ENCODE assay signal across 1 cellular context in the genomic region with DNA sequence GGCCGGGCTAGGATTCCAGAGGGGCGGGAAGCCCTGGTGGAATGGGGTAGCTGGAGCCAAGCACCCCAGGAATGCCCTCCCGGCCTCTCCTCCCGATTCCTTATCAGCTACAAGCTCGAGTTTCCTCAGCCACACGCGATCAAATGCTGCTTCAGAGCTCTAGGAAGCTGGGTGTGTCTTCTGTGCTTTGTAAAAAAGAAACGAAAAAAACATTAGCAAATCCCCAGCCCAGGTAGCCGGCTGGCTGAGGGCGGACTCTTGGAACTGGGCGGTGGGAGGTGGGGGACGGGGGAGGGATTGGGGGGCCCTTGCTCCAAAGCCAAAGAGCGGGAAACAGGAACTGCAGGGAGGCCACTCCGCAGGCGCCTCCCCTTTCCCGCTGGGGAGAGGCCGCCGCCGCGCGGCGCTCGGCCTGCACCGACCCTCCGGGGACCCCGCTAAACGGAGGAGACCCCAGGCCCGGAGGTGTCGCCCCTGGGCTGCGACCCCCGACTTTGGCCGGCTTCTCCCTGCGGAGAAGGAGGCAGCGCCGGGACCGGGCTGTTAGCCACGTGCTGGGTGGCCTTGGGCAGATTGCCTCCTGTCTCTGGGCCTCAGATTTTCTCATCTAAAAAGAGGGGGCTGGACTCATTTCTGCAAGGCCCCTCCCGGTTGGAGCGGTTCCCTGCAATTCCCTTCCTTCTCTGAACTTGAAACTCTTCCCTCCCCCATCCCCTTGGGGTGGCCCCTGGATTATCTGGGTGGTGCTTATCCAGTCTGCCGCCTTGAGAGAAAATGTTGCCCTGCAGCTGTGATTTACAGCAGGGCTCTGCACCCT.
TF ChIP-seq lines count a peak whose summit lies in the region.

No MANE protein-coding gene starts in this region.

TF ChIP-seq in K562, 482 proteins besides CTCF, POLR2A, EP300 and RAD21 (continued from another document and continues in another):
- TF ChIP-seq, protein P1, sequence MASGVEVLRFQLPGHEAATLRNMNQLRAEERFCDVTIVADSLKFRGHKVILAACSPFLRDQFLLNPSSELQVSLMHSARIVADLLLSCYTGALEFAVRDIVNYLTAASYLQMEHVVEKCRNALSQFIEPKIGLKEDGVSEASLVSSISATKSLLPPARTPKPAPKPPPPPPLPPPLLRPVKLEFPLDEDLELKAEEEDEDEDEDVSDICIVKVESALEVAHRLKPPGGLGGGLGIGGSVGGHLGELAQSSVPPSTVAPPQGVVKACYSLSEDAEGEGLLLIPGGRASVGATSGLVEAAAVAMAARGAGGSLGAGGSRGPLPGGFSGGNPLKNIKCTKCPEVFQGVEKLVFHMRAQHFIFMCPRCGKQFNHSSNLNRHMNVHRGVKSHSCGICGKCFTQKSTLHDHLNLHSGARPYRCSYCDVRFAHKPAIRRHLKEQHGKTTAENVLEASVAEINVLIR (CRISPR knock-in tag; IDR thresholded peaks at IDR 0.05) = no peak
- TF ChIP-seq CHD4 (IDR thresholded peaks at IDR 0.05; ENCODE audit: insufficient read depth, insufficient replicate concordance, low read depth, low read length, poor library complexity, severe bottlenecking) (peak; percentile 87), SREBF1 (IDR thresholded peaks at IDR 0.05; ENCODE audit: borderline replicate concordance, low read depth, low read length) (no peak), ZNF444 (CRISPR knock-in tag; IDR thresholded peaks at IDR 0.05) (no peak), ZNF232 (CRISPR knock-in tag; IDR thresholded peaks at IDR 0.05) (no peak), DNMT1 (IDR thresholded peaks at IDR 0.05) (no peak), ETV6 (IDR thresholded peaks at IDR 0.05; ENCODE audit: borderline replicate concordance in 1 of 2, low read depth in 2 of 2, low read length in 1 of 2) (no peak), ETV6 (CRISPR knock-in tag; IDR thresholded peaks at IDR 0.05; ENCODE audit: borderline replicate concordance) (no peak), MYNN (IDR thresholded peaks at IDR 0.05) (no peak), MYNN (CRISPR knock-in tag; IDR thresholded peaks at IDR 0.05) (no peak), ZNF507 (tag; conservative IDR thresholded peaks at IDR 0.05) (no peak), SP2 (IDR thresholded peaks at IDR 0.05; ENCODE audit: extremely low read depth, low read depth, low read length, poor library complexity, severe bottlenecking) (no peak), RB1 (IDR thresholded peaks at IDR 0.05; ENCODE audit: low read depth) (peak; percentile 55; the same call in 1 of the 2 replicates), RBM14 (IDR thresholded peaks at IDR 0.05; ENCODE audit: borderline replicate concordance, insufficient read depth, low read depth, low read length) (no peak), EZH2 (IDR thresholded peaks at IDR 0.05; ENCODE audit: borderline replicate concordance, low read depth, low read length) (no peak), FOXJ3 (CRISPR knock-in tag; IDR thresholded peaks at IDR 0.05) (no peak), ZNF79 (CRISPR knock-in tag; IDR thresholded peaks at IDR 0.05; ENCODE audit: low read depth) (no peak), YBX1 (IDR thresholded peaks at IDR 0.05) (no peak), NONO (IDR thresholded peaks at IDR 0.05; ENCODE audit: low read depth in 2 of 2, low read length in 1 of 2) (no peak), CEBPG (CRISPR knock-in tag; IDR thresholded peaks at IDR 0.05) (no peak), CEBPG (tag; conservative IDR thresholded peaks at IDR 0.05 in 1 of 2, IDR thresholded peaks at IDR 0.05 in 1 of 2) (no peak), ZNF586 (CRISPR knock-in tag; conservative IDR thresholded peaks at IDR 0.05) (no peak), MIER1 (IDR thresholded peaks at IDR 0.05; ENCODE audit: low read depth) (no peak), CBX2 (IDR thresholded peaks at IDR 0.05; ENCODE audit: insufficient read depth, low read length, poor library complexity, severe bottlenecking) (no peak), MCM5 (IDR thresholded peaks at IDR 0.05; ENCODE audit: low read depth) (no peak), MAFG (tag; conservative IDR thresholded peaks at IDR 0.05) (no peak), PTBP1 (IDR thresholded peaks at IDR 0.05; ENCODE audit: low read depth, low read length) (no peak), GABPA (tag; conservative IDR thresholded peaks at IDR 0.05; ENCODE audit: low read depth) (no peak), IFI16 (CRISPR knock-in tag; IDR thresholded peaks at IDR 0.05) (no peak), HCFC1 (IDR thresholded peaks at IDR 0.05; ENCODE audit: low read depth, low read length) (no peak), POLR2AphosphoS2 (IDR thresholded peaks at IDR 0.05; ENCODE audit: low read length) (no peak)
- TF ChIP-seq, protein P2, sequence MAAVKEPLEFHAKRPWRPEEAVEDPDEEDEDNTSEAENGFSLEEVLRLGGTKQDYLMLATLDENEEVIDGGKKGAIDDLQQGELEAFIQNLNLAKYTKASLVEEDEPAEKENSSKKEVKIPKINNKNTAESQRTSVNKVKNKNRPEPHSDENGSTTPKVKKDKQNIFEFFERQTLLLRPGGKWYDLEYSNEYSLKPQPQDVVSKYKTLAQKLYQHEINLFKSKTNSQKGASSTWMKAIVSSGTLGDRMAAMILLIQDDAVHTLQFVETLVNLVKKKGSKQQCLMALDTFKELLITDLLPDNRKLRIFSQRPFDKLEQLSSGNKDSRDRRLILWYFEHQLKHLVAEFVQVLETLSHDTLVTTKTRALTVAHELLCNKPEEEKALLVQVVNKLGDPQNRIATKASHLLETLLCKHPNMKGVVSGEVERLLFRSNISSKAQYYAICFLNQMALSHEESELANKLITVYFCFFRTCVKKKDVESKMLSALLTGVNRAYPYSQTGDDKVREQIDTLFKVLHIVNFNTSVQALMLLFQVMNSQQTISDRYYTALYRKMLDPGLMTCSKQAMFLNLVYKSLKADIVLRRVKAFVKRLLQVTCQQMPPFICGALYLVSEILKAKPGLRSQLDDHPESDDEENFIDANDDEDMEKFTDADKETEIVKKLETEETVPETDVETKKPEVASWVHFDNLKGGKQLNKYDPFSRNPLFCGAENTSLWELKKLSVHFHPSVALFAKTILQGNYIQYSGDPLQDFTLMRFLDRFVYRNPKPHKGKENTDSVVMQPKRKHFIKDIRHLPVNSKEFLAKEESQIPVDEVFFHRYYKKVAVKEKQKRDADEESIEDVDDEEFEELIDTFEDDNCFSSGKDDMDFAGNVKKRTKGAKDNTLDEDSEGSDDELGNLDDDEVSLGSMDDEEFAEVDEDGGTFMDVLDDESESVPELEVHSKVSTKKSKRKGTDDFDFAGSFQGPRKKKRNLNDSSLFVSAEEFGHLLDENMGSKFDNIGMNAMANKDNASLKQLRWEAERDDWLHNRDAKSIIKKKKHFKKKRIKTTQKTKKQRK (IDR thresholded peaks at IDR 0.05; ENCODE audit: borderline replicate concordance, low read depth, low read length) = no peak
- TF ChIP-seq, protein P3, sequence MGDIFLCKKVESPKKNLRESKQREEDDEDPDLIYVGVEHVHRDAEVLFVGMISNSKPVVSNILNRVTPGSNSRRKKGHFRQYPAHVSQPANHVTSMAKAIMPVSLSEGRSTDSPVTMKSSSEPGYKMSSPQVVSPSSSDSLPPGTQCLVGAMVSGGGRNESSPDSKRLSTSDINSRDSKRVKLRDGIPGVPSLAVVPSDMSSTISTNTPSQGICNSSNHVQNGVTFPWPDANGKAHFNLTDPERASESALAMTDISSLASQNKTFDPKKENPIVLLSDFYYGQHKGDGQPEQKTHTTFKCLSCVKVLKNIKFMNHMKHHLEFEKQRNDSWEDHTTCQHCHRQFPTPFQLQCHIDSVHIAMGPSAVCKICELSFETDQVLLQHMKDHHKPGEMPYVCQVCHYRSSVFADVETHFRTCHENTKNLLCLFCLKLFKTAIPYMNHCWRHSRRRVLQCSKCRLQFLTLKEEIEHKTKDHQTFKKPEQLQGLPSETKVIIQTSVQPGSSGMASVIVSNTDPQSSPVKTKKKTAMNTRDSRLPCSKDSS (IDR thresholded peaks at IDR 0.05; ENCODE audit: low read depth, partially characterized antibody) = no peak
- TF ChIP-seq, protein P4, sequence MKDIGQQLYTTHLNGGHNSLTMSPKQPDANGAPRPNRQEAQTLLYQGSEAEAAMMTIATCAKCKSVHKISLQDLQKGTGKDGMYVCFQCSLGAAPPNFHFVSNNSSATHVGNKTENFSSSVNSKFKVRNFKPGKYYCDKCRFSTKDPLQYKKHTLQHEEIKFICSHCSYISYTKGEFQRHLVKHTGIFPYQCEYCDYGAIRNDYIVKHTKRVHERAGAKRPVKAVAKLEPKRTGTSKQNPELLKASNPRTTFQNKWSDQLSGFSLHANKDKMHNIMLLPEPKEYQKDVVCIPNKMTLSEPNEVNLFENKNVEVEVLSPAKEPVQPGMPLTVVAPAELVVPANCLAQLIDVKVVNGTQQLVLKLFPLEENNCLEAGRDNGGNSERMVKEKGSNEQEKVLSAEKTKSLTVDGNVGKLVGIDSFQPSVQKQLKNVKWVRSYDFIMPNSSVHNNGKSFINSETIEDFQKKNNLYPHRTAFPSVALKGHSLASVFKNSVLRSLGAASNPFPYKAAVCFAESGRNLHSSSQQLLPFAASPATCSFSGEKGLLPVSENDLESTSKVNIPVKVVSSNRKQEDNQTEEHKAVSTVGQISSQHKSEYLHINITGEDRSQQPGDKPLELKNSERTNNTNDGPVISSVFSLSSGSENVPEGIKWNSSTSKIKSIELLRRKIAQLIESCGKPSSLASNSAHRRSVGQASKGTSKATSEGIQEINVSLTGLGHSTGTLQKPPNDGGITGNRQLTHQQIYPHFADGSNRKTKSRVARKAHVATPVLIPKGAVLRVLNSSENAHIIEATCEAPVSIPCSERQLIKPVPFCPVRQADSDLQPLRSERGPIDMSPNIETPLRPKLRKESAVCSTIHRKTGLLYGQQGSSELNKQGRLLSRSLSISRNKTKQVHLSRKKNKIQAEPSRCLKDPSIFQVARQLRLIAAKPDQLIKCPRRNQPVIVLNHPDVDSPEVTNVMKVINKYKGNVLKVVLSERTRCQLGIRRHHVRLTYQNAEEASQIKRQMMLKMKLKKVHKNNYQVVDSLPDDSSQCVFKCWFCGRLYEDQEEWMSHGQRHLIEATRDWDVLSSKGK (CRISPR knock-in tag; IDR thresholded peaks at IDR 0.05) = no peak
- TF ChIP-seq, protein P5, sequence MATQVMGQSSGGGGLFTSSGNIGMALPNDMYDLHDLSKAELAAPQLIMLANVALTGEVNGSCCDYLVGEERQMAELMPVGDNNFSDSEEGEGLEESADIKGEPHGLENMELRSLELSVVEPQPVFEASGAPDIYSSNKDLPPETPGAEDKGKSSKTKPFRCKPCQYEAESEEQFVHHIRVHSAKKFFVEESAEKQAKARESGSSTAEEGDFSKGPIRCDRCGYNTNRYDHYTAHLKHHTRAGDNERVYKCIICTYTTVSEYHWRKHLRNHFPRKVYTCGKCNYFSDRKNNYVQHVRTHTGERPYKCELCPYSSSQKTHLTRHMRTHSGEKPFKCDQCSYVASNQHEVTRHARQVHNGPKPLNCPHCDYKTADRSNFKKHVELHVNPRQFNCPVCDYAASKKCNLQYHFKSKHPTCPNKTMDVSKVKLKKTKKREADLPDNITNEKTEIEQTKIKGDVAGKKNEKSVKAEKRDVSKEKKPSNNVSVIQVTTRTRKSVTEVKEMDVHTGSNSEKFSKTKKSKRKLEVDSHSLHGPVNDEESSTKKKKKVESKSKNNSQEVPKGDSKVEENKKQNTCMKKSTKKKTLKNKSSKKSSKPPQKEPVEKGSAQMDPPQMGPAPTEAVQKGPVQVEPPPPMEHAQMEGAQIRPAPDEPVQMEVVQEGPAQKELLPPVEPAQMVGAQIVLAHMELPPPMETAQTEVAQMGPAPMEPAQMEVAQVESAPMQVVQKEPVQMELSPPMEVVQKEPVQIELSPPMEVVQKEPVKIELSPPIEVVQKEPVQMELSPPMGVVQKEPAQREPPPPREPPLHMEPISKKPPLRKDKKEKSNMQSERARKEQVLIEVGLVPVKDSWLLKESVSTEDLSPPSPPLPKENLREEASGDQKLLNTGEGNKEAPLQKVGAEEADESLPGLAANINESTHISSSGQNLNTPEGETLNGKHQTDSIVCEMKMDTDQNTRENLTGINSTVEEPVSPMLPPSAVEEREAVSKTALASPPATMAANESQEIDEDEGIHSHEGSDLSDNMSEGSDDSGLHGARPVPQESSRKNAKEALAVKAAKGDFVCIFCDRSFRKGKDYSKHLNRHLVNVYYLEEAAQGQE (CRISPR knock-in tag; IDR thresholded peaks at IDR 0.05; ENCODE audit: low read depth) = no peak
- TF ChIP-seq, protein P6, sequence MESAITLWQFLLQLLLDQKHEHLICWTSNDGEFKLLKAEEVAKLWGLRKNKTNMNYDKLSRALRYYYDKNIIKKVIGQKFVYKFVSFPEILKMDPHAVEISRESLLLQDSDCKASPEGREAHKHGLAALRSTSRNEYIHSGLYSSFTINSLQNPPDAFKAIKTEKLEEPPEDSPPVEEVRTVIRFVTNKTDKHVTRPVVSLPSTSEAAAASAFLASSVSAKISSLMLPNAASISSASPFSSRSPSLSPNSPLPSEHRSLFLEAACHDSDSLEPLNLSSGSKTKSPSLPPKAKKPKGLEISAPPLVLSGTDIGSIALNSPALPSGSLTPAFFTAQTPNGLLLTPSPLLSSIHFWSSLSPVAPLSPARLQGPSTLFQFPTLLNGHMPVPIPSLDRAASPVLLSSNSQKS (CRISPR knock-in tag; IDR thresholded peaks at IDR 0.05) = no peak
- TF ChIP-seq, protein P7, sequence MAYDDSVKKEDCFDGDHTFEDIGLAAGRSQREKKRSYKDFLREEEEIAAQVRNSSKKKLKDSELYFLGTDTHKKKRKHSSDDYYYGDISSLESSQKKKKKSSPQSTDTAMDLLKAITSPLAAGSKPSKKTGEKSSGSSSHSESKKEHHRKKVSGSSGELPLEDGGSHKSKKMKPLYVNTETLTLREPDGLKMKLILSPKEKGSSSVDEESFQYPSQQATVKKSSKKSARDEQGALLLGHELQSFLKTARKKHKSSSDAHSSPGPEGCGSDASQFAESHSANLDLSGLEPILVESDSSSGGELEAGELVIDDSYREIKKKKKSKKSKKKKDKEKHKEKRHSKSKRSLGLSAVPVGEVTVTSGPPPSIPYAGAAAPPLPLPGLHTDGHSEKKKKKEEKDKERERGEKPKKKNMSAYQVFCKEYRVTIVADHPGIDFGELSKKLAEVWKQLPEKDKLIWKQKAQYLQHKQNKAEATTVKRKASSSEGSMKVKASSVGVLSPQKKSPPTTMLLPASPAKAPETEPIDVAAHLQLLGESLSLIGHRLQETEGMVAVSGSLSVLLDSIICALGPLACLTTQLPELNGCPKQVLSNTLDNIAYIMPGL (CRISPR knock-in tag; IDR thresholded peaks at IDR 0.05) = no peak
- TF ChIP-seq, protein P8, sequence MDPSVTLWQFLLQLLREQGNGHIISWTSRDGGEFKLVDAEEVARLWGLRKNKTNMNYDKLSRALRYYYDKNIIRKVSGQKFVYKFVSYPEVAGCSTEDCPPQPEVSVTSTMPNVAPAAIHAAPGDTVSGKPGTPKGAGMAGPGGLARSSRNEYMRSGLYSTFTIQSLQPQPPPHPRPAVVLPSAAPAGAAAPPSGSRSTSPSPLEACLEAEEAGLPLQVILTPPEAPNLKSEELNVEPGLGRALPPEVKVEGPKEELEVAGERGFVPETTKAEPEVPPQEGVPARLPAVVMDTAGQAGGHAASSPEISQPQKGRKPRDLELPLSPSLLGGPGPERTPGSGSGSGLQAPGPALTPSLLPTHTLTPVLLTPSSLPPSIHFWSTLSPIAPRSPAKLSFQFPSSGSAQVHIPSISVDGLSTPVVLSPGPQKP (CRISPR knock-in tag; IDR thresholded peaks at IDR 0.05) = no peak
- TF ChIP-seq, protein P9, sequence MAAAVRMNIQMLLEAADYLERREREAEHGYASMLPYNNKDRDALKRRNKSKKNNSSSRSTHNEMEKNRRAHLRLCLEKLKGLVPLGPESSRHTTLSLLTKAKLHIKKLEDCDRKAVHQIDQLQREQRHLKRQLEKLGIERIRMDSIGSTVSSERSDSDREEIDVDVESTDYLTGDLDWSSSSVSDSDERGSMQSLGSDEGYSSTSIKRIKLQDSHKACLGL (CRISPR knock-in tag; IDR thresholded peaks at IDR 0.05; ENCODE audit: borderline replicate concordance, poor library complexity, severe bottlenecking) = no peak
